9 cellular contexts compared by ENCODE assay signal in the genomic region with DNA sequence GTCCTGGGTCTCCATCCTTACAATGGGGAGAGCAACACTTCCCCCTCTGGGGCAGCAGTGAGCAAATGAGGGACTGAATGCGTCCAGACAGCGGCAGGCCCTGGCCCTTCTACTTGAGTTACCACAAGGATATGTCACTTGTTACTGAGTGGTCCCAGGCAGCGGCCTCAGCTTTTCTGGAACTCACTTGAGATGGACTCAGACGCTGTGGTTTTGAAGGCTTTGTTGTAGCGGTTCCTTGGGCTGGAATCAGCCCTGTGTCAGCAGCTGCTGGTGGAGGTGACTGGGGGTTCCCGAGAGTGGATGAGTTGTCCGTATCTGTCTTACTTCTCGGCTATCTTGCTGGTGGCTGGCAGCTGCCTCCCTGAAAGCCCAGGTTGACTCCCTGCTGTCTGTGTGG.
DNase-seq lines count a peak whose midpoint lies in the region; ATAC-seq, FAIRE-seq and TF ChIP-seq lines count a peak whose summit lies in the region.
"Had no signal": no experiment of that assay in that cellular context is flagged by ENCODE, and none has a peak within 500 bp of the region (broad histone marks: within the 10 kb centered on the region; RNA-seq: fewer than 3 reads in every experiment).

No MANE protein-coding gene starts in this region.

- peak; percentile 76 for DNase-seq in activated CD4-positive, alpha-beta T cell treated with anti-CD3 and anti-CD28 coated beads for 36 hours
- DNase-seq in activated CD4-positive, alpha-beta T cell treated with anti-CD3 and anti-CD28 coated beads for 1 hour: no peak
- DNase-seq in RWPE1 (ENCODE audit: low spot score) (no peak), bronchial epithelial cell (ENCODE audit: low read depth) (peak; percentile 65), NCI-H2227 (lab: John Stamatoyannopoulos, UW; ENCODE audit: unreplicated experiment) (no peak), C1 segment of cervical spinal cord (lab: John Stamatoyannopoulos, UW) (no peak)
- peak; percentile 45 to 58 for DNase-seq in stimulated activated CD4-positive, alpha-beta T cell treated with anti-CD3 and anti-CD28 coated beads, Interleukin-2, amount 100 ng/mL, for 24 hours
- DNase-seq: nephron progenitor cell had no signal

- H3K36me3 ChIP-seq in bronchial epithelial cell (ENCODE audit: control insufficient read depth, insufficient read depth, low read length): no peaks in the 10 kb centered on the region

- peak overlapping the region; percentile 60 for H3K27ac ChIP-seq in RWPE1

- intact Hi-C loops in activated CD4-positive, alpha-beta T cell treated with anti-CD3 and anti-CD28 coated beads for 36 hours (cut with DNase I, micrococcal nuclease): no loop called here

- H3K27me3 Mint-ChIP-seq in activated CD4-positive, alpha-beta T cell treated with anti-CD3 and anti-CD28 coated beads for 36 hours: no peaks in the 10 kb centered on the region
- H3K27me3 Mint-ChIP-seq in stimulated activated memory B cell treated with anti-CD40 and anti-IgM and Interleukin-4, amounts not matched to agents 10 μg/mL and 1 μg/mL and 100 μg/mL, for 72 hours: peaks cover 17% of the 10 kb centered on the region

- peaks cover 6% of the 10 kb centered on the region for H3K36me3 Mint-ChIP-seq in activated CD4-positive, alpha-beta T cell treated with anti-CD3 and anti-CD28 coated beads for 36 hours (ENCODE audit: low read depth)
- H3K36me3 Mint-ChIP-seq in stimulated activated memory B cell treated with anti-CD40 and anti-IgM and Interleukin-4, amounts not matched to agents 10 μg/mL and 1 μg/mL and 100 μg/mL, for 72 hours: no peaks in the 10 kb centered on the region

- peak overlapping the region; percentile 67 for H3K27ac Mint-ChIP-seq in activated CD4-positive, alpha-beta T cell treated with anti-CD3 and anti-CD28 coated beads for 36 hours
- no peak overlapping the region for H3K27ac Mint-ChIP-seq in stimulated activated memory B cell treated with anti-CD40 and anti-IgM and Interleukin-4, amounts not matched to agents 10 μg/mL and 1 μg/mL and 100 μg/mL, for 72 hours
- H3K27ac Mint-ChIP-seq: nephron progenitor cell had no signal

- TF ChIP-seq CTCF in RWPE1 (conservative IDR thresholded peaks at IDR 0.05; ENCODE audit: low read depth) (no peak), bronchial epithelial cell (IDR thresholded peaks at IDR 0.05; ENCODE audit: insufficient read depth, low read length, severe bottlenecking) (no peak)

- H3K4me3 ChIP-seq in bronchial epithelial cell (ENCODE audit: low read depth, low read length): no peak overlapping the region

- no peak for FAIRE-seq in bronchial epithelial cell (lab: Jason Lieb, UNC)

- H3K4me1 Mint-ChIP-seq in activated CD4-positive, alpha-beta T cell treated with anti-CD3 and anti-CD28 coated beads for 36 hours: peaks cover 52% of the 10 kb centered on the region
- peaks cover 10% of the 10 kb centered on the region for H3K4me1 Mint-ChIP-seq in stimulated activated memory B cell treated with anti-CD40 and anti-IgM and Interleukin-4, amounts not matched to agents 10 μg/mL and 1 μg/mL and 100 μg/mL, for 72 hours

- no peaks in the 10 kb centered on the region for H3K9me3 Mint-ChIP-seq in activated CD4-positive, alpha-beta T cell treated with anti-CD3 and anti-CD28 coated beads for 36 hours (ENCODE audit: low read depth)
- no peaks in the 10 kb centered on the region for H3K9me3 Mint-ChIP-seq in stimulated activated memory B cell treated with anti-CD40 and anti-IgM and Interleukin-4, amounts not matched to agents 10 μg/mL and 1 μg/mL and 100 μg/mL, for 72 hours
- H3K9me3 Mint-ChIP-seq: nephron progenitor cell had no signal

- no peak overlapping the region for H3K4me3 Mint-ChIP-seq in activated CD4-positive, alpha-beta T cell treated with anti-CD3 and anti-CD28 coated beads for 36 hours
- no peak overlapping the region for H3K4me3 Mint-ChIP-seq in stimulated activated memory B cell treated with anti-CD40 and anti-IgM and Interleukin-4, amounts not matched to agents 10 μg/mL and 1 μg/mL and 100 μg/mL, for 72 hours
- H3K4me3 Mint-ChIP-seq: nephron progenitor cell had no signal

- POLR2A ChIA-PET in activated CD4-positive, alpha-beta T cell treated with anti-CD3 and anti-CD28 coated beads for 36 hours (lab: Charles Lee): interaction anchor here (0.7 to 1.8 kb wide), 5 partner anchors 8 to 37 kb away, joined by 3 to 15 read pairs (median 6); no protein-coding TSS in a partner anchor
- POLR2A ChIA-PET in RWPE1 (lab: Yijun Ruan, JAX; ENCODE audit: low non-redundant PET): interaction anchor here (0.9 kb wide), 1 partner anchor 9 kb away, joined by 3 read pairs; no protein-coding TSS in a partner anchor

- no peaks in the 10 kb centered on the region for H3K27me3 ChIP-seq in bronchial epithelial cell (ENCODE audit: control insufficient read depth, insufficient read depth, low read length)

- peak; percentile 63 for ATAC-seq in activated CD4-positive, alpha-beta T cell treated with anti-CD3 and anti-CD28 coated beads for 36 hours
- ATAC-seq in stimulated activated memory B cell treated with anti-CD40 and anti-IgM and Interleukin-4, amounts not matched to agents 10 μg/mL and 1 μg/mL and 100 μg/mL, for 72 hours: no peak

- CTCF ChIA-PET in activated CD4-positive, alpha-beta T cell treated with anti-CD3 and anti-CD28 coated beads for 36 hours (lab: Charles Lee): interaction anchor here (0.6 to 1.5 kb wide), 8 partner anchors 8 to 95 kb away, joined by 3 to 7 read pairs (median 3); no protein-coding TSS in a partner anchor
- CTCF ChIA-PET in RWPE1 (lab: Yijun Ruan, JAX): no interaction called here

Comparison
In these comparisons a context has a peak if more than half of its experiments do, and no peak if none do; other contexts are left out.
1. DNase-seq: peak in activated CD4-positive, alpha-beta T cell treated with anti-CD3 and anti-CD28 coated beads for 36 hours (single experiment), bronchial epithelial cell (single experiment) and stimulated activated CD4-positive, alpha-beta T cell treated with anti-CD3 and anti-CD28 coated beads, Interleukin-2, amount 100 ng/mL, for 24 hours (2 of 2); none in activated CD4-positive, alpha-beta T cell treated with anti-CD3 and anti-CD28 coated beads for 1 hour (single experiment), RWPE1 (single experiment), NCI-H2227 (single experiment) and C1 segment of cervical spinal cord (0 of 14).